Comparison of ENCODE assay signal across 11 cellular contexts in genomic region chr3:11757441-11757875, GRCh38.
DNase-seq lines count a peak whose midpoint lies in the region; TF ChIP-seq lines count a peak whose summit lies in the region.
"Had no signal": no experiment of that assay in that cellular context is flagged by ENCODE, and none has a peak within 500 bp of the region (broad histone marks: within the 10 kb centered on the region; RNA-seq: fewer than 3 reads in every experiment).

No MANE protein-coding gene starts in this region.

- no peak overlapping the region for H3K4me3 ChIP-seq in fibroblast of pulmonary artery (replicated peaks; ENCODE audit: low read depth, low read length)
- H3K4me3 ChIP-seq: BLaER1 treated with 17β-estradiol and CSF1 and Interleukin-3, amounts not matched to agents 10 nM and 100 nM had no signal

- TF ChIP-seq CTCF in fibroblast of pulmonary artery (IDR thresholded peaks at IDR 0.05; ENCODE audit: low read length, missing control alignments): no peak

- DNase-seq in stimulated activated CD4-positive, alpha-beta T cell treated with anti-CD3 and anti-CD28 coated beads, Interleukin-1b, Interleukin-23, amount 100 ng/mL, for 48 hours: peak; percentile 15
- no peak for DNase-seq in stimulated activated CD4-positive, alpha-beta T cell treated with anti-CD3 and anti-CD28 coated beads, Interleukin-4, amount 100 ng/mL, for 1 hour
- peak; percentile 69 for DNase-seq in RKO (ENCODE audit: low spot score)
- DNase-seq in fibroblast of pulmonary artery (ENCODE audit: low read depth): peak; percentile 79
- no peak for DNase-seq in DMS 273 (lab: John Stamatoyannopoulos, UW; ENCODE audit: unreplicated experiment)
- DNase-seq in NCI-H226: no peak
- no peak for DNase-seq in stimulated activated CD4-positive, alpha-beta T cell treated with anti-CD3 and anti-CD28 coated beads, Interleukin-4, amount 100 ng/mL, for 4 hours
- DNase-seq in NCI-H187 treated with DMSO at 0.1 percent for 48 hours (lab: John Stamatoyannopoulos, UW): no peak
- DNase-seq: NCI-H1092 treated with DMSO at 0.1 percent for 48 hours; stimulated activated naive CD4-positive, alpha-beta T cell treated with Interleukin-2 at 50 U/mL for 16 hours had no signal

Comparison
In these comparisons a context has a peak if more than half of its experiments do, and no peak if none do; other contexts are left out.
1. DNase-seq: peak in stimulated activated CD4-positive, alpha-beta T cell treated with anti-CD3 and anti-CD28 coated beads, Interleukin-1b, Interleukin-23, amount 100 ng/mL, for 48 hours (single experiment), RKO (single experiment) and fibroblast of pulmonary artery (single experiment); none in stimulated activated CD4-positive, alpha-beta T cell treated with anti-CD3 and anti-CD28 coated beads, Interleukin-4, amount 100 ng/mL, for 1 hour (single experiment), DMS 273 (single experiment), NCI-H226 (single experiment), stimulated activated CD4-positive, alpha-beta T cell treated with anti-CD3 and anti-CD28 coated beads, Interleukin-4, amount 100 ng/mL, for 4 hours (0 of 2) and NCI-H187 treated with DMSO at 0.1 percent for 48 hours (single experiment).